In genomic region chr1:243293941-243294722, GRCh38 we compare ENCODE assay signal across 2 cellular contexts.
TF ChIP-seq lines count a peak whose summit lies in the region.

No MANE protein-coding gene starts in this region.

TF ChIP-seq in SK-N-SH treated with all-trans-retinoic acid at 6 μM for 48 hours, 23 proteins besides CTCF, POLR2A, EP300 and RAD21:
- TF ChIP-seq TCF4 (CRISPR knock-in tag; IDR thresholded peaks at IDR 0.05; ENCODE audit: borderline replicate concordance): no peak

TF ChIP-seq in endothelial cell of umbilical vein, 7 proteins besides CTCF, POLR2A, EP300 and RAD21:
- TF ChIP-seq FOS (IDR thresholded peaks at IDR 0.05; ENCODE audit: borderline replicate concordance, insufficient read depth, low read length) (no peak), GATA2 (IDR thresholded peaks at IDR 0.05; ENCODE audit: insufficient read depth, insufficient read length, low read depth, low read length) (no peak), MYC (IDR thresholded peaks at IDR 0.05; ENCODE audit: low read depth, low read length) (no peak), POLR2AphosphoS5 (IDR thresholded peaks at IDR 0.05; ENCODE audit: insufficient read depth, low read depth, low read length) (no peak), JUN (IDR thresholded peaks at IDR 0.05; ENCODE audit: borderline replicate concordance, insufficient read depth, insufficient read length, low read depth) (no peak), EZH2 (IDR thresholded peaks at IDR 0.05; ENCODE audit: borderline replicate concordance, low read depth, low read length, severe bottlenecking) (no peak)
- TF ChIP-seq, protein P1, sequence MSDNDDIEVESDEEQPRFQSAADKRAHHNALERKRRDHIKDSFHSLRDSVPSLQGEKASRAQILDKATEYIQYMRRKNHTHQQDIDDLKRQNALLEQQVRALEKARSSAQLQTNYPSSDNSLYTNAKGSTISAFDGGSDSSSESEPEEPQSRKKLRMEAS (IDR thresholded peaks at IDR 0.05; ENCODE audit: insufficient read depth, insufficient read length): no peak
TF ChIP-seq in endothelial cell of umbilical vein: peak in this region for 0.
